10 cellular contexts compared by ENCODE assay signal in genomic region chrX:15781964-15782711, GRCh38. TPM values are rescaled to one million over a fixed set of nuclear protein-coding genes. Genes with fewer than 3 reads are reported as not detected.
DNase-seq lines count a peak whose midpoint lies in the region; ATAC-seq and TF ChIP-seq lines count a peak whose summit lies in the region.
"Had no signal": no experiment of that assay in that cellular context is flagged by ENCODE, and none has a peak within 500 bp of the region (broad histone marks: within the 10 kb centered on the region; RNA-seq: fewer than 3 reads in every experiment).

No MANE protein-coding gene starts in this region.

- DNase-seq in CD14-positive monocyte (ENCODE audit: low spot score) (no peak), GM19238 (ENCODE audit: insufficient read length, low spot score) (peak; percentile 34), neuronal stem cell (ENCODE audit: low spot score) (no peak), Kasumi-1 (lab: John Stamatoyannopoulos, UW) (no peak)
- peak; percentile 43 for DNase-seq in activated CD4-positive, alpha-beta memory T cell treated with anti-CD3 and anti-CD28 coated beads, Interleukin-2, amount 10 ng/mL, durations not matched to agents 7 days and 5 days
- DNase-seq in stimulated activated CD4-positive, alpha-beta T cell treated with anti-CD3 and anti-CD28 coated beads, Interleukin-1b, Interleukin-23, amount 100 ng/mL, for 48 hours, result no peak
- DNase-seq: DMS 273 treated with DMSO at 0.1 percent for 48 hours, NCI-H1436 treated with DMSO at 0.1 percent for 48 hours had no signal

- H2AFZ ChIP-seq in neuronal stem cell (ENCODE audit: low read length), result no peak overlapping the region

- H2AK5ac ChIP-seq in neuronal stem cell (ENCODE audit: low read depth, low read length), result no peak overlapping the region

- intact Hi-C loops in CD14-positive monocyte (cut with micrococcal nuclease), result no loop called here

- no peak overlapping the region for H2BK15ac ChIP-seq in neuronal stem cell (ENCODE audit: low read length)

- no CpG with 5 or more reads among the region's 13 CpGs for WGBS in neuronal stem cell (ENCODE audit: extremely low coverage in 2 of 2, insufficient read length in 2 of 2, insufficient replicate concordance in 1 of 2), 2 donors

- no peak overlapping the region for H2BK5ac ChIP-seq in neuronal stem cell (ENCODE audit: low read length)

- H3K4ac ChIP-seq in neuronal stem cell (ENCODE audit: low read length), result no peak overlapping the region

- H3K27me3 ChIP-seq in neuronal stem cell (ENCODE audit: control insufficient read depth in 3 of 3, insufficient read depth in 3 of 3, low read depth in 1 of 3, low read length in 3 of 3), result no peaks in the 10 kb centered on the region

- no peak overlapping the region for H2BK120ac ChIP-seq in neuronal stem cell (ENCODE audit: low read depth, low read length)

- no peak overlapping the region for H3K4me3 ChIP-seq in neuronal stem cell (ENCODE audit: low read length in 2 of 2)

- H3K4me3 Mint-ChIP-seq in CD14-positive monocyte, result peak overlapping the region; percentile 82 to 90
- peak overlapping the region; percentile 81 for H3K4me3 Mint-ChIP-seq in activated CD4-positive, alpha-beta memory T cell treated with anti-CD3 and anti-CD28 coated beads, Interleukin-2, amount 10 ng/mL, durations not matched to agents 7 days and 5 days

- peaks cover 0 to 4% of the 10 kb centered on the region in 2 donors for H3K36me3 ChIP-seq in neuronal stem cell (replicated peaks in 1 of 2; ENCODE audit: control insufficient read depth in 2 of 2, insufficient read depth in 2 of 2, low read length in 2 of 2)

- no peak overlapping the region for H3K9ac ChIP-seq in neuronal stem cell (ENCODE audit: low read depth, low read length, poor library complexity)

- H3K4me1 Mint-ChIP-seq in CD14-positive monocyte, result peaks cover 33% of the 10 kb centered on the region
- peaks cover 14% of the 10 kb centered on the region for H3K4me1 Mint-ChIP-seq in activated CD4-positive, alpha-beta memory T cell treated with anti-CD3 and anti-CD28 coated beads, Interleukin-2, amount 10 ng/mL, durations not matched to agents 7 days and 5 days

- no peak overlapping the region for H4K91ac ChIP-seq in neuronal stem cell (ENCODE audit: low read depth, low read length, poor library complexity)

- TF ChIP-seq CTCF in CD14-positive monocyte (IDR thresholded peaks at IDR 0.05), result no peak

- ATAC-seq in HG03097 (IDR thresholded peaks at IDR 0.05; ENCODE audit: low FRiP score, unreplicated experiment) (peak; percentile 79), GM18519 (IDR thresholded peaks at IDR 0.05; ENCODE audit: low FRiP score, unreplicated experiment) (no peak)

- H3K23ac ChIP-seq in neuronal stem cell (ENCODE audit: low read depth, low read length, poor library complexity), result no peak overlapping the region

- H2BK12ac ChIP-seq in neuronal stem cell (ENCODE audit: low read length), result no peak overlapping the region

- no peak overlapping the region for H3K27ac ChIP-seq in neuronal stem cell (replicated peaks; ENCODE audit: low read length)

- H3K79me1 ChIP-seq in neuronal stem cell (ENCODE audit: low read depth, low read length), result no peaks in the 10 kb centered on the region

- H3K9me3 Mint-ChIP-seq in CD14-positive monocyte, result peaks cover 0 to 3% (median 2%) of the 10 kb centered on the region in 7 donors
- no peaks in the 10 kb centered on the region for H3K9me3 Mint-ChIP-seq in activated CD4-positive, alpha-beta memory T cell treated with anti-CD3 and anti-CD28 coated beads, Interleukin-2, amount 10 ng/mL, durations not matched to agents 7 days and 5 days

- peaks cover 0 to 1% of the 10 kb centered on the region in 2 donors for H3K4me1 ChIP-seq in neuronal stem cell (ENCODE audit: control insufficient read depth in 2 of 2, insufficient read depth in 1 of 2, low read depth in 1 of 2, low read length in 2 of 2)

- H3K14ac ChIP-seq in neuronal stem cell (ENCODE audit: low read length), result no peak overlapping the region

- H3K4me2 ChIP-seq in neuronal stem cell (ENCODE audit: insufficient read depth, low read length, poor library complexity, severe bottlenecking), result no peak overlapping the region

- H3K27ac Mint-ChIP-seq in CD14-positive monocyte, result peak overlapping the region; percentile 93 to 97 (median 95)
- peak overlapping the region; percentile 99 for H3K27ac Mint-ChIP-seq in activated CD4-positive, alpha-beta memory T cell treated with anti-CD3 and anti-CD28 coated beads, Interleukin-2, amount 10 ng/mL, durations not matched to agents 7 days and 5 days

- CTCF ChIA-PET in activated CD4-positive, alpha-beta memory T cell treated with anti-CD3 and anti-CD28 coated beads, Interleukin-2, amount 10 ng/mL, durations not matched to agents 7 days and 5 days (lab: Charles Lee), result interaction anchor here (0.9 to 1.4 kb wide), 2 partner anchors 33 to 44 kb away, joined by 3 to 5 read pairs; partner anchors contain the start of gene CA5B

- H3K27me3 Mint-ChIP-seq in CD14-positive monocyte (ENCODE audit: low read depth in 3 of 3), result peaks cover 0 to 1% (median 0%) of the 10 kb centered on the region in 3 donors
- H3K27me3 Mint-ChIP-seq in activated CD4-positive, alpha-beta memory T cell treated with anti-CD3 and anti-CD28 coated beads, Interleukin-2, amount 10 ng/mL, durations not matched to agents 7 days and 5 days, result no peaks in the 10 kb centered on the region

- POLR2A ChIA-PET in activated CD4-positive, alpha-beta memory T cell treated with anti-CD3 and anti-CD28 coated beads, Interleukin-2, amount 10 ng/mL, durations not matched to agents 7 days and 5 days (lab: Charles Lee), result interaction anchor here (1.0 to 3.4 kb wide), 8 partner anchors 8 to 73 kb away, joined by 3 to 24 read pairs (median 8); partner anchors contain the start of genes AP1S2, CA5B and ZRSR2

- peaks cover 14 to 52% of the 10 kb centered on the region in 2 donors for H3K36me3 Mint-ChIP-seq in CD14-positive monocyte
- H3K36me3 Mint-ChIP-seq in activated CD4-positive, alpha-beta memory T cell treated with anti-CD3 and anti-CD28 coated beads, Interleukin-2, amount 10 ng/mL, durations not matched to agents 7 days and 5 days (ENCODE audit: low read depth), result peaks cover 36% of the 10 kb centered on the region

- no peak overlapping the region for H3K18ac ChIP-seq in neuronal stem cell (ENCODE audit: low read length)

- peaks cover 0 to 4% of the 10 kb centered on the region in 2 donors for H3K9me3 ChIP-seq in neuronal stem cell (replicated peaks in 1 of 2; ENCODE audit: control insufficient read depth in 2 of 2, insufficient read depth in 1 of 2, low read depth in 1 of 2, low read length in 2 of 2)

- H4K8ac ChIP-seq in neuronal stem cell (ENCODE audit: low read depth, low read length), result no peak overlapping the region

RNA-seq across cellular contexts. Expression of gene ZRSR2, which starts 8.1 kb away (rescaled TPM):
- 10 to 100 TPM in 1 of 2 donors, 1 to 10 TPM in 1; 9.3 to 11.2 TPM for polyA plus RNA-seq in CD14-positive monocyte
- 10 to 100 TPM; 21.9 to 24.2 TPM for total RNA-seq in activated CD4-positive, alpha-beta memory T cell treated with anti-CD3 and anti-CD28 coated beads, Interleukin-2, amount 10 ng/mL, durations not matched to agents 7 days and 5 days
- 10.1 TPM for polyA plus RNA-seq in neuronal stem cell (2013, experiment 1 of 2)
- 9.7 TPM for polyA plus RNA-seq in neuronal stem cell (2013, experiment 2 of 2)

RNA-seq across cellular contexts. Expression of gene CA5B, which starts 44.1 kb away (rescaled TPM):
- 10 to 100 TPM in 1 of 2 donors, 1 to 10 TPM in 1; 6.2 to 24.4 TPM for polyA plus RNA-seq in CD14-positive monocyte
- total RNA-seq in activated CD4-positive, alpha-beta memory T cell treated with anti-CD3 and anti-CD28 coated beads, Interleukin-2, amount 10 ng/mL, durations not matched to agents 7 days and 5 days, result 10 to 100 TPM; 26.1 to 31.7 TPM
- 3.3 TPM for polyA plus RNA-seq in neuronal stem cell (2013, experiment 1 of 2)
- 3.4 TPM for polyA plus RNA-seq in neuronal stem cell (2013, experiment 2 of 2)

Comparison
In these comparisons a context has a peak if more than half of its experiments do, and no peak if none do; other contexts are left out.
1. DNase-seq: peak in GM19238 (single experiment) and activated CD4-positive, alpha-beta memory T cell treated with anti-CD3 and anti-CD28 coated beads, Interleukin-2, amount 10 ng/mL, durations not matched to agents 7 days and 5 days (single experiment); none in CD14-positive monocyte (single experiment), neuronal stem cell (single experiment), Kasumi-1 (0 of 2) and stimulated activated CD4-positive, alpha-beta T cell treated with anti-CD3 and anti-CD28 coated beads, Interleukin-1b, Interleukin-23, amount 100 ng/mL, for 48 hours (single experiment).